Comparison of ENCODE assay signal across 1 cellular context in the genomic region with DNA sequence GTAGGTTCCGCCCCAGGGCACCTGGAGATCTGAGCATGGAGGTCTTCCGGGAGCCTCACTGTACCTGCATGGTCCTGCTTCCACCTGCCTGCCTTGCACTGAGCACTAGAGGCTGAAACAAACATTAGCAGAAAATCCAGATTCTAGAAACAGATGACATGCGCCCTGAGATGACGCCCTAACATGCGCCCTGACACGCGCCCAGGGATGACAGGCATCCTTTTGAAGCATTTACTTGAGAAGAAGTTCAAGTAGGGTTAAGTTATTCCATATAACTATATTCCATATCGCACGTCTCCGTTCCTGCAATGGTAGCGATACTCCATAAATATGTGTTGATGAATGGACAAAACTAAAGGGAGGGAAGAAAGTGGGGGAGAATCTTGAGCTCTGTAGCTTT.
TF ChIP-seq lines count a peak whose summit lies in the region.

No MANE protein-coding gene starts in this region.

TF ChIP-seq in K562, 482 proteins besides CTCF, POLR2A, EP300 and RAD21:
- TF ChIP-seq SRF (CRISPR knock-in tag; IDR thresholded peaks at IDR 0.05), result no peak
- TF ChIP-seq NBN (IDR thresholded peaks at IDR 0.05; ENCODE audit: low read depth), result no peak
- TF ChIP-seq FOS (IDR thresholded peaks at IDR 0.05; ENCODE audit: extremely low read depth, insufficient read length), result no peak
- TF ChIP-seq ATF1 (CRISPR knock-in tag; IDR thresholded peaks at IDR 0.05), result 0 out of 2 replicates have a peak, but pooled peaks have one; percentile 41
- TF ChIP-seq ATF1 (tag; IDR thresholded peaks at IDR 0.05), result no peak
- TF ChIP-seq MEF2A (IDR thresholded peaks at IDR 0.05; ENCODE audit: control insufficient read depth, low read depth, low read length), result no peak
- no peak for TF ChIP-seq NR2C2 (CRISPR knock-in tag; IDR thresholded peaks at IDR 0.05)
- TF ChIP-seq NR2C2 (tag; IDR thresholded peaks at IDR 0.05), result no peak
- TF ChIP-seq CREM (IDR thresholded peaks at IDR 0.05; ENCODE audit: low read depth), result peak; percentile 89
- TF ChIP-seq RBM34 (IDR thresholded peaks at IDR 0.05; ENCODE audit: borderline replicate concordance, insufficient read depth, low read length), result no peak
- TF ChIP-seq HNRNPLL (IDR thresholded peaks at IDR 0.05; ENCODE audit: low read depth, low read length, poor library complexity, severe bottlenecking), result no peak
- TF ChIP-seq CREB1 (IDR thresholded peaks at IDR 0.05), result peak; percentile 75
- TF ChIP-seq CREB1 (CRISPR knock-in tag; IDR thresholded peaks at IDR 0.05), result peak; percentile 71
- TF ChIP-seq, protein P1, sequence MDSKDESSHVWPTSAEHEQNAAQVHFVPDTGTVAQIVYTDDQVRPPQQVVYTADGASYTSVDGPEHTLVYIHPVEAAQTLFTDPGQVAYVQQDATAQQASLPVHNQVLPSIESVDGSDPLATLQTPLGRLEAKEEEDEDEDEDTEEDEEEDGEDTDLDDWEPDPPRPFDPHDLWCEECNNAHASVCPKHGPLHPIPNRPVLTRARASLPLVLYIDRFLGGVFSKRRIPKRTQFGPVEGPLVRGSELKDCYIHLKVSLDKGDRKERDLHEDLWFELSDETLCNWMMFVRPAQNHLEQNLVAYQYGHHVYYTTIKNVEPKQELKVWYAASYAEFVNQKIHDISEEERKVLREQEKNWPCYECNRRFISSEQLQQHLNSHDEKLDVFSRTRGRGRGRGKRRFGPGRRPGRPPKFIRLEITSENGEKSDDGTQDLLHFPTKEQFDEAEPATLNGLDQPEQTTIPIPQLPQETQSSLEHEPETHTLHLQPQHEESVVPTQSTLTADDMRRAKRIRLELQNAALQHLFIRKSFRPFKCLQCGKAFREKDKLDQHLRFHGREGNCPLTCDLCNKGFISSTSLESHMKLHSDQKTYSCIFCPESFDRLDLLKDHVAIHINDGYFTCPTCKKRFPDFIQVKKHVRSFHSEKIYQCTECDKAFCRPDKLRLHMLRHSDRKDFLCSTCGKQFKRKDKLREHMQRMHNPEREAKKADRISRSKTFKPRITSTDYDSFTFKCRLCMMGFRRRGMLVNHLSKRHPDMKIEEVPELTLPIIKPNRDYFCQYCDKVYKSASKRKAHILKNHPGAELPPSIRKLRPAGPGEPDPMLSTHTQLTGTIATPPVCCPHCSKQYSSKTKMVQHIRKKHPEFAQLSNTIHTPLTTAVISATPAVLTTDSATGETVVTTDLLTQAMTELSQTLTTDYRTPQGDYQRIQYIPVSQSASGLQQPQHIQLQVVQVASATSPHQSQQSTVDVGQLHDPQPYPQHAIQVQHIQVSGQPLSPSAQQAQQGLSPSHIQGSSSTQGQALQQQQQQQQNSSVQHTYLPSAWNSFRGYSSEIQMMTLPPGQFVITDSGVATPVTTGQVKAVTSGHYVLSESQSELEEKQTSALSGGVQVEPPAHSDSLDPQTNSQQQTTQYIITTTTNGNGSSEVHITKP (IDR thresholded peaks at IDR 0.05; ENCODE audit: partially characterized antibody), result no peak
- TF ChIP-seq, protein P2, sequence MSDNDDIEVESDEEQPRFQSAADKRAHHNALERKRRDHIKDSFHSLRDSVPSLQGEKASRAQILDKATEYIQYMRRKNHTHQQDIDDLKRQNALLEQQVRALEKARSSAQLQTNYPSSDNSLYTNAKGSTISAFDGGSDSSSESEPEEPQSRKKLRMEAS (CRISPR knock-in tag; IDR thresholded peaks at IDR 0.05), result peak; percentile 67; the same call in 1 of the 2 replicates
- no peak for TF ChIP-seq POLR2G (IDR thresholded peaks at IDR 0.05; ENCODE audit: low read depth, low read length)
- TF ChIP-seq, protein P3, sequence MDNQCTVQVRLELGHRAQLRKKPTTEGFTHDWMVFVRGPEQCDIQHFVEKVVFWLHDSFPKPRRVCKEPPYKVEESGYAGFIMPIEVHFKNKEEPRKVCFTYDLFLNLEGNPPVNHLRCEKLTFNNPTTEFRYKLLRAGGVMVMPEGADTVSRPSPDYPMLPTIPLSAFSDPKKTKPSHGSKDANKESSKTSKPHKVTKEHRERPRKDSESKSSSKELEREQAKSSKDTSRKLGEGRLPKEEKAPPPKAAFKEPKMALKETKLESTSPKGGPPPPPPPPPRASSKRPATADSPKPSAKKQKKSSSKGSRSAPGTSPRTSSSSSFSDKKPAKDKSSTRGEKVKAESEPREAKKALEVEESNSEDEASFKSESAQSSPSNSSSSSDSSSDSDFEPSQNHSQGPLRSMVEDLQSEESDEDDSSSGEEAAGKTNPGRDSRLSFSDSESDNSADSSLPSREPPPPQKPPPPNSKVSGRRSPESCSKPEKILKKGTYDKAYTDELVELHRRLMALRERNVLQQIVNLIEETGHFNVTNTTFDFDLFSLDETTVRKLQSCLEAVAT (IDR thresholded peaks at IDR 0.05), result no peak
- no peak for TF ChIP-seq NFXL1 (CRISPR knock-in tag; IDR thresholded peaks at IDR 0.05)
- TF ChIP-seq GTF2F1 (IDR thresholded peaks at IDR 0.05; ENCODE audit: low read depth, low read length), result no peak
- TF ChIP-seq, protein P4, sequence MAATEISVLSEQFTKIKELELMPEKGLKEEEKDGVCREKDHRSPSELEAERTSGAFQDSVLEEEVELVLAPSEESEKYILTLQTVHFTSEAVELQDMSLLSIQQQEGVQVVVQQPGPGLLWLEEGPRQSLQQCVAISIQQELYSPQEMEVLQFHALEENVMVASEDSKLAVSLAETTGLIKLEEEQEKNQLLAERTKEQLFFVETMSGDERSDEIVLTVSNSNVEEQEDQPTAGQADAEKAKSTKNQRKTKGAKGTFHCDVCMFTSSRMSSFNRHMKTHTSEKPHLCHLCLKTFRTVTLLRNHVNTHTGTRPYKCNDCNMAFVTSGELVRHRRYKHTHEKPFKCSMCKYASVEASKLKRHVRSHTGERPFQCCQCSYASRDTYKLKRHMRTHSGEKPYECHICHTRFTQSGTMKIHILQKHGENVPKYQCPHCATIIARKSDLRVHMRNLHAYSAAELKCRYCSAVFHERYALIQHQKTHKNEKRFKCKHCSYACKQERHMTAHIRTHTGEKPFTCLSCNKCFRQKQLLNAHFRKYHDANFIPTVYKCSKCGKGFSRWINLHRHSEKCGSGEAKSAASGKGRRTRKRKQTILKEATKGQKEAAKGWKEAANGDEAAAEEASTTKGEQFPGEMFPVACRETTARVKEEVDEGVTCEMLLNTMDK (IDR thresholded peaks at IDR 0.05; ENCODE audit: borderline replicate concordance, insufficient read depth, low read depth, low read length, poor library complexity, severe bottlenecking), result no peak
- TF ChIP-seq ETV6 (IDR thresholded peaks at IDR 0.05; ENCODE audit: borderline replicate concordance in 1 of 2, low read depth in 2 of 2, low read length in 1 of 2), result no peak
- no peak for TF ChIP-seq ETV6 (CRISPR knock-in tag; IDR thresholded peaks at IDR 0.05; ENCODE audit: borderline replicate concordance)
- TF ChIP-seq BRCA1 (IDR thresholded peaks at IDR 0.05), result no peak
- no peak for TF ChIP-seq BRCA1 (CRISPR knock-in tag; IDR thresholded peaks at IDR 0.05)
- TF ChIP-seq NR3C1 (CRISPR knock-in tag; IDR thresholded peaks at IDR 0.05), result no peak
- no peak for TF ChIP-seq FOXK1 (CRISPR knock-in tag; IDR thresholded peaks at IDR 0.05; ENCODE audit: borderline replicate concordance)
- TF ChIP-seq SMARCA5 (IDR thresholded peaks at IDR 0.05), result no peak
- peak; percentile 63 for TF ChIP-seq L3MBTL2 (IDR thresholded peaks at IDR 0.05)
- TF ChIP-seq, protein P5, sequence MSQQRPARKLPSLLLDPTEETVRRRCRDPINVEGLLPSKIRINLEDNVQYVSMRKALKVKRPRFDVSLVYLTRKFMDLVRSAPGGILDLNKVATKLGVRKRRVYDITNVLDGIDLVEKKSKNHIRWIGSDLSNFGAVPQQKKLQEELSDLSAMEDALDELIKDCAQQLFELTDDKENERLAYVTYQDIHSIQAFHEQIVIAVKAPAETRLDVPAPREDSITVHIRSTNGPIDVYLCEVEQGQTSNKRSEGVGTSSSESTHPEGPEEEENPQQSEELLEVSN (IDR thresholded peaks at IDR 0.05; ENCODE audit: borderline replicate concordance in 1 of 2, extremely low read depth in 1 of 2, insufficient read depth in 1 of 2, insufficient read length in 1 of 2, low read depth in 1 of 2, low read length in 1 of 2, poor library complexity in 1 of 2, severe bottlenecking in 1 of 2), result peak in 1 of 2 experiments; percentile 63
- TF ChIP-seq CAMTA2 (CRISPR knock-in tag; conservative IDR thresholded peaks at IDR 0.05), result no peak
- no peak for TF ChIP-seq MYBL2 (IDR thresholded peaks at IDR 0.05; ENCODE audit: low read depth)
- TF ChIP-seq MYBL2 (CRISPR knock-in tag; IDR thresholded peaks at IDR 0.05; ENCODE audit: borderline replicate concordance), result no peak
- TF ChIP-seq TEAD1 (CRISPR knock-in tag; IDR thresholded peaks at IDR 0.05), result no peak
- no peak for TF ChIP-seq FOXP1 (CRISPR knock-in tag; IDR thresholded peaks at IDR 0.05)
TF ChIP-seq in K562: peak in this region for 6.
